Comparison of ENCODE assay signal across 1 cellular context in genomic region chr12:102008615-102009126, GRCh38.
TF ChIP-seq lines count a peak whose summit lies in the region.

No MANE protein-coding gene starts in this region.

TF ChIP-seq in liver, 16 proteins besides CTCF, POLR2A, EP300 and RAD21 (continued from another document):
- TF ChIP-seq REST (IDR thresholded peaks at IDR 0.05) (no peak), ZBTB33 (IDR thresholded peaks at IDR 0.05) (peak; percentile 49), TAF1 (conservative IDR thresholded peaks at IDR 0.05) (no peak), GABPA (IDR thresholded peaks at IDR 0.05 in 1 of 2, conservative IDR thresholded peaks at IDR 0.05 in 1 of 2) (peak in 1 of 2 donors; percentile 19), YY1 (IDR thresholded peaks at IDR 0.05) (peak; percentile 20)
